ENCODE assay signal across 17 cellular contexts in genomic region chr5:139946006-139946405, GRCh38.
"Had no signal": no experiment of that assay in that cellular context is flagged by ENCODE, and none has a peak within 500 bp of the region (broad histone marks: within the 10 kb centered on the region; RNA-seq: fewer than 3 reads in every experiment).

No MANE protein-coding gene starts in this region.

- H3K27ac Mint-ChIP-seq: activated CD4-positive, alpha-beta memory T cell treated with anti-CD3 and anti-CD28 coated beads, Interleukin-2, amount 10 ng/mL, durations not matched to agents 7 days and 5 days; activated CD8-positive, alpha-beta memory T cell treated with anti-CD3 and anti-CD28 coated beads, Interleukin-2, amount 10 ng/mL, durations not matched to agents 7 days and 5 days; activated naive CD8-positive, alpha-beta T cell; endodermal cell; stimulated activated effector memory CD8-positive, alpha-beta T cell treated with anti-CD3 and anti-CD28 coated beads, Interleukin-12 subunit alpha, Interleukin-12 subunit beta, amount 100 ng/mL, for 72 hours; type B pancreatic cell; WTC11 had no signal

- ATAC-seq: activated CD8-positive, alpha-beta memory T cell treated with anti-CD3 and anti-CD28 coated beads, Interleukin-2, amount 10 ng/mL, durations not matched to agents 7 days and 5 days; foreskin keratinocyte; naive thymus-derived CD8-positive, alpha-beta T cell; right lobe of liver; stimulated activated effector memory CD8-positive, alpha-beta T cell treated with anti-CD3 and anti-CD28 coated beads, Interleukin-12 subunit alpha, Interleukin-12 subunit beta, amount 100 ng/mL, for 72 hours; WTC11 had no signal

- DNase-seq: activated CD4-positive, alpha-beta memory T cell treated with anti-CD3 and anti-CD28 coated beads, Interleukin-2, amount 10 ng/mL, durations not matched to agents 7 days and 5 days; activated CD4-positive, alpha-beta T cell treated with anti-CD3 and anti-CD28 coated beads for 4 hours; activated CD8-positive, alpha-beta memory T cell treated with anti-CD3 and anti-CD28 coated beads, Interleukin-2, amount 10 ng/mL, durations not matched to agents 7 days and 5 days; amniotic stem cell; endodermal cell; foreskin keratinocyte; mesendoderm; naive thymus-derived CD8-positive, alpha-beta T cell; ovary; right lobe of liver; small intestine; stimulated activated CD4-positive, alpha-beta T cell treated with anti-CD3 and anti-CD28 coated beads, Interleukin-4, amount 100 ng/mL, for 1 hour; testis had no signal

- H3K4me3 Mint-ChIP-seq: activated CD4-positive, alpha-beta memory T cell treated with anti-CD3 and anti-CD28 coated beads, Interleukin-2, amount 10 ng/mL, durations not matched to agents 7 days and 5 days; activated CD8-positive, alpha-beta memory T cell treated with anti-CD3 and anti-CD28 coated beads, Interleukin-2, amount 10 ng/mL, durations not matched to agents 7 days and 5 days; activated naive CD8-positive, alpha-beta T cell; endodermal cell; stimulated activated effector memory CD8-positive, alpha-beta T cell treated with anti-CD3 and anti-CD28 coated beads, Interleukin-12 subunit alpha, Interleukin-12 subunit beta, amount 100 ng/mL, for 72 hours; type B pancreatic cell; WTC11 had no signal

- H3K9me3 Mint-ChIP-seq: stimulated activated effector memory CD8-positive, alpha-beta T cell treated with anti-CD3 and anti-CD28 coated beads, Interleukin-12 subunit alpha, Interleukin-12 subunit beta, amount 100 ng/mL, for 72 hours; type B pancreatic cell had no signal

- H3K36me3 Mint-ChIP-seq: activated CD8-positive, alpha-beta memory T cell treated with anti-CD3 and anti-CD28 coated beads, Interleukin-2, amount 10 ng/mL, durations not matched to agents 7 days and 5 days; stimulated activated effector memory CD8-positive, alpha-beta T cell treated with anti-CD3 and anti-CD28 coated beads, Interleukin-12 subunit alpha, Interleukin-12 subunit beta, amount 100 ng/mL, for 72 hours; type B pancreatic cell; WTC11 had no signal

- H3K4me1 Mint-ChIP-seq: activated CD4-positive, alpha-beta memory T cell treated with anti-CD3 and anti-CD28 coated beads, Interleukin-2, amount 10 ng/mL, durations not matched to agents 7 days and 5 days; activated CD8-positive, alpha-beta memory T cell treated with anti-CD3 and anti-CD28 coated beads, Interleukin-2, amount 10 ng/mL, durations not matched to agents 7 days and 5 days; endodermal cell; stimulated activated effector memory CD8-positive, alpha-beta T cell treated with anti-CD3 and anti-CD28 coated beads, Interleukin-12 subunit alpha, Interleukin-12 subunit beta, amount 100 ng/mL, for 72 hours had no signal
